8 cellular contexts compared by ENCODE assay signal in the genomic region with DNA sequence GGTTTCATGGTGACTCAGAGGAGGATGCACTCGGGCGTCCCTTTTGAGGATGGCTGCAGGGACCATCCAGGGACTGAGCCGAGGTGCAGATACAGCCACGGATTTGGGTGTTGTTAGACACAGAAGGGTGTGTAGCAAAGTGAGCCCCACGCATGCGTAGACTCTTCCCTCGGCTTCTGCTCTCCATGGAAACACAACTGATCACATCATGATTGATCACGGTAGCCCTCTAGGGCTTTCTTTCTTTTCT. TPM values are rescaled to one million over a fixed set of nuclear protein-coding genes. Genes with fewer than 3 reads are reported as not detected.
DNase-seq lines count a peak whose midpoint lies in the region; ATAC-seq, FAIRE-seq and TF ChIP-seq lines count a peak whose summit lies in the region.

No MANE protein-coding gene starts in this region.

- no peaks in the 10 kb centered on the region for H3K79me2 ChIP-seq in DOHH2 (ENCODE audit: control insufficient read depth, low read length)

- TF ChIP-seq CTCF in DOHH2 (IDR thresholded peaks at IDR 0.05; ENCODE audit: low read depth, low read length, poor library complexity, severe bottlenecking): no peak
- no peak for TF ChIP-seq CTCF in bronchial epithelial cell (IDR thresholded peaks at IDR 0.05; ENCODE audit: insufficient read depth, low read length, severe bottlenecking)
- no peak for TF ChIP-seq CTCF in right lobe of liver (IDR thresholded peaks at IDR 0.05)
- no peak for TF ChIP-seq CTCF in transverse colon (IDR thresholded peaks at IDR 0.05)

- no peaks in the 10 kb centered on the region for H4K20me1 ChIP-seq in DOHH2 (ENCODE audit: control insufficient read depth, insufficient read depth, low read depth, low read length)

- H3K27me3 ChIP-seq in DOHH2 (ENCODE audit: control insufficient read depth, low read length) (peaks cover 7% of the 10 kb centered on the region), bronchial epithelial cell (ENCODE audit: control insufficient read depth, insufficient read depth, low read length) (peaks cover 17% of the 10 kb centered on the region), right lobe of liver (peaks cover 0 to 10% of the 10 kb centered on the region in 2 donors), transverse colon (peaks cover 95% of the 10 kb centered on the region)

- H3K36me3 ChIP-seq in DOHH2 (ENCODE audit: control insufficient read depth, low read length): no peaks in the 10 kb centered on the region
- no peaks in the 10 kb centered on the region for H3K36me3 ChIP-seq in bronchial epithelial cell (ENCODE audit: control insufficient read depth, insufficient read depth, low read length)
- no peaks in the 10 kb centered on the region for H3K36me3 ChIP-seq in right lobe of liver
- H3K36me3 ChIP-seq in transverse colon: no peaks in the 10 kb centered on the region

- H3K4me2 ChIP-seq in DOHH2 (ENCODE audit: low read length): peak overlapping the region; percentile 52

- no peaks in the 10 kb centered on the region for H3K9me2 ChIP-seq in DOHH2 (replicated peaks; ENCODE audit: control insufficient read depth, low read length)

- TF ChIP-seq POLR2A in right lobe of liver (IDR thresholded peaks at IDR 0.05): no peak
- no peak for TF ChIP-seq POLR2A in transverse colon (IDR thresholded peaks at IDR 0.05)

- TF ChIP-seq EP300 in transverse colon (IDR thresholded peaks at IDR 0.05; ENCODE audit: low read depth): no peak

- no peak overlapping the region for H3K27ac ChIP-seq in DOHH2 (ENCODE audit: low read depth, low read length)
- H3K27ac ChIP-seq in right lobe of liver: no peak overlapping the region
- H3K27ac ChIP-seq in transverse colon: no peak overlapping the region

- WGBS in right lobe of liver (ENCODE audit: insufficient coverage, low coverage, low lambda C conversion rate, missing lambda C conversion rate): 4% methylated on average over 6 of the region's 8 CpGs
- WGBS in transverse colon (ENCODE audit: low coverage in 1 of 2), 2 donors: 3 to 13% methylated on average over 3 to 8 of the region's 8 CpGs

- H3F3A ChIP-seq in DOHH2 (ENCODE audit: control insufficient read depth, insufficient read depth): no peaks in the 10 kb centered on the region

- H3K9me3 ChIP-seq in DOHH2 (ENCODE audit: control insufficient read depth, insufficient read depth, low read length): peaks cover 5% of the 10 kb centered on the region; the same call in 1 of the 2 replicates
- no peaks in the 10 kb centered on the region for H3K9me3 ChIP-seq in right lobe of liver
- H3K9me3 ChIP-seq in transverse colon: no peaks in the 10 kb centered on the region

- ATAC-seq in HG02884 (IDR thresholded peaks at IDR 0.05; ENCODE audit: unreplicated experiment) (peak; percentile 19), right lobe of liver (peak in 3 of 4 donors; percentile 3 to 34 (median 18)), HG02970 (IDR thresholded peaks at IDR 0.05; ENCODE audit: low FRiP score, unreplicated experiment) (no peak), GM21786 (IDR thresholded peaks at IDR 0.05; ENCODE audit: unreplicated experiment) (no peak)

- H3K4me3 ChIP-seq in DOHH2 (ENCODE audit: low read length) (peak overlapping the region; percentile 61), bronchial epithelial cell (ENCODE audit: low read depth, low read length) (peak overlapping the region; percentile 58), right lobe of liver (peak overlapping the region; percentile 29 to 60 (median 46)), transverse colon (peak overlapping the region in 3 of 4 donors; percentile 24 to 45 (median 33))

- intact Hi-C loops in right lobe of liver (cut with DNase I) (no loop called here), transverse colon (cut with DNase I; ENCODE audit: low total_unique reads) (no loop called here)

- H3K4me1 ChIP-seq in DOHH2 (ENCODE audit: control insufficient read depth, low read length) (0 out of 2 replicates have a peak, but pooled peaks cover 4% of the 10 kb centered on the region), right lobe of liver (no peaks in the 10 kb centered on the region), transverse colon (peaks cover 11 to 24% (median 23%) of the 10 kb centered on the region in 4 donors)

- no peak for FAIRE-seq in bronchial epithelial cell (lab: Jason Lieb, UNC)

- DNase-seq in RKO (ENCODE audit: low spot score) (peak; percentile 74), bronchial epithelial cell (ENCODE audit: low read depth) (peak; percentile 20), right lobe of liver (peak in 1 of 3 donors; percentile 37), transverse colon (no peak)

- in situ Hi-C loops in transverse colon (cut with MboI; ENCODE audit: low pct_ligation_motif_present in 1 of 4, low pct_unique_long_range_greater_than_20kb in 1 of 4, low sequenced_read_pairs in 3 of 4): no loop called here

RNA-seq across cellular contexts. Expression of gene ULBP1, which starts 0.6 kb away (rescaled TPM):
- total RNA-seq in bronchial epithelial cell (1.1 and 4.1 TPM in 2 replicates), right lobe of liver (under 1 TPM in 5 of 6 experiments, not detected in 1; 0.07 to 0.43 (median 0.12) TPM), transverse colon (not detected)

RNA-seq across cellular contexts. Expression of gene ULBP2, which starts 21.3 kb away (rescaled TPM):
- total RNA-seq in bronchial epithelial cell (2.4 and 12.2 TPM in 2 replicates), right lobe of liver (1 to 10 TPM in 1 of 6 experiments, under 1 TPM in 5; 0.20 to 1.1 (median 0.26) TPM), transverse colon (not detected)

RNA-seq across cellular contexts. Expression of gene RAET1G, which starts 40.2 kb away (rescaled TPM):
- total RNA-seq in bronchial epithelial cell (26.6 and 45.0 TPM in 2 replicates), right lobe of liver (not detected), transverse colon (not detected)

Comparison
In these comparisons a context has a peak if more than half of its experiments do, and no peak if none do; other contexts are left out.
1. ATAC-seq: peak in HG02884 (single experiment) and right lobe of liver (3 of 4); none in HG02970 (single experiment) and GM21786 (single experiment).
2. RNA of gene RAET1G, which starts 40.2 kb away (total RNA-seq): 26.6 to 45.0 TPM in bronchial epithelial cell; not detected in transverse colon and not detected in right lobe of liver; every median in the first group is over 10 times any median in the second.
3. Peak in every context shown above with its lines, with median percentiles within 50 percentile points of each other: H3K4me3 ChIP-seq.